Comparison of ENCODE assay signal across 8 cellular contexts in genomic region chr1:149848340-149848771, GRCh38. TPM values are rescaled to one million over a fixed set of nuclear protein-coding genes. Genes with fewer than 3 reads are reported as not detected.
A peak's percentile ranks its signal among the peaks of the same experiment; 100 is the strongest.
DNase-seq lines count a peak whose midpoint lies in the region; ATAC-seq and TF ChIP-seq lines count a peak whose summit lies in the region.
"Had no signal": no experiment of that assay in that cellular context is flagged by ENCODE, and none has a peak within 500 bp of the region (broad histone marks: within the 10 kb centered on the region; RNA-seq: fewer than 3 reads in every experiment).

No MANE protein-coding gene starts in this region.

- ATAC-seq in effector memory CD8-positive, alpha-beta T cell (replicated peaks), result no peak
- no peak for ATAC-seq in upper lobe of right lung
- ATAC-seq in GM21381 (IDR thresholded peaks at IDR 0.05; ENCODE audit: unreplicated experiment), result no peak

- H3K4me1 ChIP-seq in GM23248 (ENCODE audit: insufficient read depth) (peaks cover 38% of the 10 kb centered on the region), OCI-LY7 (ENCODE audit: insufficient read depth, low read length, poor library complexity, severe bottlenecking) (peaks cover 40% of the 10 kb centered on the region), upper lobe of right lung (peaks cover 38% of the 10 kb centered on the region)

- BruUV-seq in OCI-LY7 (replicated peaks; lab: Mats Ljungman, UMichigan), result no TSS peak

- H3K9me2 ChIP-seq in GM23248 (ENCODE audit: insufficient read depth) (no peaks in the 10 kb centered on the region), OCI-LY7 (ENCODE audit: insufficient read depth, low read length) (no peaks in the 10 kb centered on the region)

- H3K9ac ChIP-seq in GM23248, result peak overlapping the region; percentile 87; the same call in 1 of the 2 replicates

- H3K4me3 ChIP-seq in GM23248 (peak overlapping the region; percentile 93), OCI-LY7 (ENCODE audit: low read depth, low read length, poor library complexity, severe bottlenecking) (peak overlapping the region; percentile 96), upper lobe of right lung (no peak overlapping the region)

- no peak overlapping the region for H2AFZ ChIP-seq in GM23248
- no peak overlapping the region for H2AFZ ChIP-seq in OCI-LY7 (ENCODE audit: low read length)

- H3K27me3 Mint-ChIP-seq in effector memory CD8-positive, alpha-beta T cell, result no peaks in the 10 kb centered on the region

- TF ChIP-seq CTCF in OCI-LY7 (conservative IDR thresholded peaks at IDR 0.05; ENCODE audit: low read length) (no peak), upper lobe of right lung (IDR thresholded peaks at IDR 0.05) (no peak)

- H3K27me3 ChIP-seq in GM23248 (replicated peaks; ENCODE audit: insufficient read depth) (no peaks in the 10 kb centered on the region), upper lobe of right lung (no peaks in the 10 kb centered on the region)

- in situ Hi-C loops in GM23248 (cut with MboI) (no loop called here), ACHN (cut with HindIII; ENCODE audit: low pct_ligation_motif_present, low pct_unique_long_range_greater_than_20kb, low sequenced_read_pairs) (no loop called here)

- H3K9me3 Mint-ChIP-seq in effector memory CD8-positive, alpha-beta T cell, result no peaks in the 10 kb centered on the region

- H3K27ac Mint-ChIP-seq in effector memory CD8-positive, alpha-beta T cell, result peak overlapping the region; percentile 33 to 75

- 0 to 3% methylated on average over 1 of the region's 1 CpG for WGBS in GM23248 (ENCODE audit: low coverage in 1 of 2, low lambda C conversion rate in 2 of 2, missing lambda C conversion rate in 2 of 2), 2 experiments

- H3K4me1 Mint-ChIP-seq in effector memory CD8-positive, alpha-beta T cell (ENCODE audit: low read depth in 2 of 2), result peaks cover 41 to 50% of the 10 kb centered on the region in 2 donors

- intact Hi-C loops in OCI-LY7 (cut with micrococcal nuclease; ENCODE audit: unreplicated experiment), result no loop called here
- intact Hi-C loops in upper lobe of right lung (cut with DNase I), result no loop called here

- H3F3A ChIP-seq in GM23248 (ENCODE audit: insufficient read depth), result peaks cover 42% of the 10 kb centered on the region

- H4K20me1 ChIP-seq in GM23248 (ENCODE audit: insufficient read depth), result peaks cover 4% of the 10 kb centered on the region; the same call in 1 of the 2 replicates
- no peaks in the 10 kb centered on the region for H4K20me1 ChIP-seq in OCI-LY7 (ENCODE audit: insufficient read depth, low read length)

- H3K9me3 ChIP-seq in GM23248 (ENCODE audit: low read depth) (no peaks in the 10 kb centered on the region), OCI-LY7 (ENCODE audit: low read length) (no peaks in the 10 kb centered on the region), upper lobe of right lung (no peaks in the 10 kb centered on the region)

- peaks cover 13% of the 10 kb centered on the region for H3K36me3 Mint-ChIP-seq in effector memory CD8-positive, alpha-beta T cell (ENCODE audit: insufficient read depth)

- POLR2A ChIA-PET in OCI-LY7 (lab: Charles Lee), result interaction anchor here (0.7 to 2.6 kb wide), 2 partner anchors 39 to 283 kb away, joined by 3 to 37 read pairs; a partner anchor contains a TSS

- H3K79me2 ChIP-seq in GM23248 (ENCODE audit: insufficient read depth) (peaks cover 68% of the 10 kb centered on the region), OCI-LY7 (ENCODE audit: insufficient read depth, low read depth, low read length) (peaks cover 68% of the 10 kb centered on the region)

- H3K4me2 ChIP-seq in GM23248 (ENCODE audit: unreplicated experiment) (peak overlapping the region; percentile 99), OCI-LY7 (ENCODE audit: low read length) (peak overlapping the region; percentile 89)

- CTCF ChIA-PET in OCI-LY7 (lab: Charles Lee; ENCODE audit: unreplicated experiment), result no interaction called here

- peak overlapping the region; percentile 83 to 84 for H3K4me3 Mint-ChIP-seq in effector memory CD8-positive, alpha-beta T cell

- DNase-seq in GM23248 (peak; percentile 20), OCI-LY7 (ENCODE audit: low spot score) (peak; percentile 44), pons (ENCODE audit: low spot score) (peak; percentile 4), upper lobe of right lung (no peak), ACHN (no peak)
- DNase-seq in effector memory CD8-positive, alpha-beta T cell, result no peak
- DNase-seq: NCI-H69 had no signal

- H3K36me3 ChIP-seq in GM23248 (ENCODE audit: low read depth) (no peaks in the 10 kb centered on the region), OCI-LY7 (ENCODE audit: insufficient read depth, low read length) (peaks cover 54% of the 10 kb centered on the region), upper lobe of right lung (no peaks in the 10 kb centered on the region)

- H3K27ac ChIP-seq in GM23248 (peak overlapping the region; percentile 74), OCI-LY7 (ENCODE audit: low read depth, low read length, poor library complexity, severe bottlenecking) (peak overlapping the region; percentile 87), upper lobe of right lung (no peak overlapping the region)

RNA-seq across cellular contexts. Expression of gene BOLA1, which starts 51.0 kb away (rescaled TPM):
- 12.3 and 16.4 TPM in 2 replicates for total RNA-seq in GM23248 (2014; rRNA removed; shearing (Covaris generic))
- 18.6 and 20.1 TPM in 2 replicates for polyA plus RNA-seq in GM23248 (2016; fragmentation: Nextera tagmentation; extraction: Ambion mirVana)
- 9.4 and 9.6 TPM in 2 replicates for total RNA-seq in OCI-LY7 (2014; rRNA removed; shearing (Covaris generic))
- total RNA-seq in OCI-LY7 (2022), result 9.4 and 10.2 TPM in 2 replicates
- 16.5 TPM for total RNA-seq in upper lobe of right lung

Comparison
In these comparisons a context has a peak if more than half of its experiments do, and no peak if none do; other contexts are left out.
1. DNase-seq: peak in GM23248 (single experiment), OCI-LY7 (single experiment) and pons (single experiment); none in effector memory CD8-positive, alpha-beta T cell (0 of 3), upper lobe of right lung (single experiment) and ACHN (single experiment).